Comparison of ENCODE assay signal across 8 cellular contexts in the genomic region with DNA sequence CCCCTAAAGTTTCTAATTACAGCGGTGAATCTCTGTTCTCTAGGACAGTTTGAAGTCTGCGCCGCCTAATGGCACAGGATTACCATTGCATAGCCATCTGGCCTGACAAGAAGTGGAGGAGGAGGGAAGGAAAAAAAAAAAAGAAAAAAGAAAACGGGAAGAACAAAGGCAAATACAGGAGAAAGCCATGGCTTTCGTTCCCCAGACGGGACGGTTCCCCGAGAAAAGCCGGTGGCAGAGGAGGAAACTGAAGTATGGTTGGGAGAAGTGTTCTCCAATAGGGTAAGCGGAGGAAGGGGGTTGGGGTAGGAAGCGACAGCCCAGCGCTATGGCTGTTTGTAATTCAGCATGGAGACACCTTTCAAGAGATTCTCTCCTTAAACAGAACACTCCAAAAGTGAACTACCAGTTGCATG.
DNase-seq lines count a peak whose midpoint lies in the region; ATAC-seq, FAIRE-seq and TF ChIP-seq lines count a peak whose summit lies in the region.

No MANE protein-coding gene starts in this region.

- ATAC-seq in CD8-positive, alpha-beta T cell: peak; percentile 43
- ATAC-seq in HG03354 (IDR thresholded peaks at IDR 0.05; ENCODE audit: poor library complexity, severe bottlenecking, unreplicated experiment): peak; percentile 66

- H3K27me3 ChIP-seq in CD8-positive, alpha-beta T cell (ENCODE audit: insufficient read depth, low read length): no peaks in the 10 kb centered on the region
- H3K27me3 ChIP-seq in PC-9 (ENCODE audit: insufficient read depth, low read depth): 0 out of 2 replicates have a peak, but pooled peaks cover 5% of the 10 kb centered on the region

- 0 out of 2 replicates have a peak overlapping the region, but pooled peaks have one; percentile 33 for H2AFZ ChIP-seq in PC-9

- no TSS peak for BruUV-seq in PC-9 (replicated peaks; lab: Mats Ljungman, UMichigan)

- peak overlapping the region; percentile 82 for H3K4me3 ChIP-seq in CD8-positive, alpha-beta T cell (ENCODE audit: low read depth, low read length)
- H3K4me3 ChIP-seq in PC-9: peak overlapping the region; percentile 38; the same call in 1 of the 2 replicates

- no peaks in the 10 kb centered on the region for H3F3A ChIP-seq in PC-9 (ENCODE audit: insufficient read depth, low read depth)

- peaks cover 4% of the 10 kb centered on the region for H3K4me1 ChIP-seq in CD8-positive, alpha-beta T cell (ENCODE audit: insufficient read depth, low read length)
- H3K4me1 ChIP-seq in PC-9 (replicated peaks; ENCODE audit: insufficient read depth): no peaks in the 10 kb centered on the region

- H3K27ac Mint-ChIP-seq in CD8-positive, alpha-beta T cell: peak overlapping the region; percentile 46

- TF ChIP-seq CTCF in CD8-positive, alpha-beta T cell (IDR thresholded peaks at IDR 0.05): peak; percentile 49
- 0 out of 2 replicates have a peak, but pooled peaks have one; percentile 40 for TF ChIP-seq CTCF in PC-9 (conservative IDR thresholded peaks at IDR 0.05)

- no peaks in the 10 kb centered on the region for H3K36me3 ChIP-seq in CD8-positive, alpha-beta T cell (ENCODE audit: insufficient read depth, low read length)
- H3K36me3 ChIP-seq in PC-9 (ENCODE audit: low read depth): no peaks in the 10 kb centered on the region

- TF ChIP-seq POLR2A in GM12891 (IDR thresholded peaks at IDR 0.05; ENCODE audit: low read depth, low read length): no peak

- peaks cover 9% of the 10 kb centered on the region for H3K4me1 Mint-ChIP-seq in CD8-positive, alpha-beta T cell (ENCODE audit: low read depth)

- peaks cover 10% of the 10 kb centered on the region for H3K36me3 Mint-ChIP-seq in CD8-positive, alpha-beta T cell

- no peaks in the 10 kb centered on the region for H3K9me3 ChIP-seq in CD8-positive, alpha-beta T cell (ENCODE audit: low read length)
- no peaks in the 10 kb centered on the region for H3K9me3 ChIP-seq in PC-9 (ENCODE audit: insufficient read depth, low read depth)

- POLR2A ChIA-PET in CD8-positive, alpha-beta T cell (lab: Charles Lee): interaction anchor here (1.4 to 1.9 kb wide), 2 partner anchors 81 to 311 kb away, joined by 4 to 9 read pairs; partner anchors contain the start of genes BRWD3, HMGN5 and SH3BGRL
- POLR2A ChIA-PET in PC-9 (lab: Charles Lee; ENCODE audit: unreplicated experiment): interaction anchor here (0.5 kb wide), 1 partner anchor 427 kb away, joined by 8 read pairs; no protein-coding TSS in a partner anchor

- H3K4me2 ChIP-seq in PC-9: peak overlapping the region; percentile 66

- H3K9me3 Mint-ChIP-seq in CD8-positive, alpha-beta T cell: no peaks in the 10 kb centered on the region

- H4K20me1 ChIP-seq in PC-9 (ENCODE audit: insufficient read depth): no peaks in the 10 kb centered on the region

- intact Hi-C loops in CD8-positive, alpha-beta T cell (cut with DNase I, micrococcal nuclease): loop anchor here (1.0 to 5.0 kb wide), 5 partner anchors 81 to 312 kb away; partner anchors contain the start of genes SH3BGRL (in 2 of the 2), BRWD3 (in 1 of the 2) and HMGN5 (in 1 of the 2)
- intact Hi-C loops in PC-9 (cut with micrococcal nuclease; ENCODE audit: unreplicated experiment): no loop called here

- peak overlapping the region; percentile 32 for H3K27ac ChIP-seq in CD8-positive, alpha-beta T cell (ENCODE audit: low read depth, low read length)
- no peak overlapping the region for H3K27ac ChIP-seq in PC-9

- H3K79me2 ChIP-seq in PC-9 (ENCODE audit: low read depth): no peaks in the 10 kb centered on the region

- H3K27me3 Mint-ChIP-seq in CD8-positive, alpha-beta T cell (ENCODE audit: low read depth): no peaks in the 10 kb centered on the region

- peak in 3 of 7 experiments; percentile 15 to 32 (median 22) for DNase-seq in CD8-positive, alpha-beta T cell
- DNase-seq in GM19239 (ENCODE audit: insufficient read length, low spot score) (no peak), PC-9 (peak in 1 of 2 experiments; percentile 37), amygdala (lab: John Stamatoyannopoulos, UW) (peak in 39 of 56 donors; percentile 0 to 41 (median 8)), hypothalamus (lab: John Stamatoyannopoulos, UW) (peak in 32 of 51 donors; percentile 0 to 58 (median 12)), putamen (ENCODE audit: low spot score) (peak; percentile 34), GM12891 (ENCODE audit: insufficient read length, low spot score) (no peak)

- peak overlapping the region; percentile 93 for H3K4me3 Mint-ChIP-seq in CD8-positive, alpha-beta T cell

- FAIRE-seq in GM19239 (lab: Jason Lieb, UNC): peak; percentile 99
- FAIRE-seq in GM12891 (lab: Jason Lieb, UNC): no peak

- H3K9me2 ChIP-seq in PC-9 (ENCODE audit: insufficient read depth): no peaks in the 10 kb centered on the region

- CTCF ChIA-PET in CD8-positive, alpha-beta T cell (lab: Charles Lee): interaction anchor here (0.7 to 2.3 kb wide), 5 partner anchors 18 to 312 kb away, joined by 3 to 7 read pairs (median 3); partner anchors contain the start of gene BRWD3
- CTCF ChIA-PET in PC-9 (lab: Charles Lee): interaction anchor here (0.7 kb wide), 1 partner anchor 245 kb away, joined by 4 read pairs; no protein-coding TSS in a partner anchor

TF ChIP-seq in GM12891, 5 proteins besides CTCF, POLR2A, EP300 and RAD21:
- no peak for TF ChIP-seq POLR2AphosphoS5 (IDR thresholded peaks at IDR 0.05; ENCODE audit: low read depth, low read length)
- TF ChIP-seq SPI1 (IDR thresholded peaks at IDR 0.05; ENCODE audit: low read depth, low read length): no peak
- no peak for TF ChIP-seq POU2F2 (IDR thresholded peaks at IDR 0.05; ENCODE audit: low read depth, low read length)
- TF ChIP-seq PAX5 (IDR thresholded peaks at IDR 0.05; ENCODE audit: insufficient read depth, low read length, severe bottlenecking): no peak
- no peak for TF ChIP-seq TAF1 (IDR thresholded peaks at IDR 0.05; ENCODE audit: low read depth, low read length)

Comparison
In these comparisons a context has a peak if more than half of its experiments do, and no peak if none do; other contexts are left out.
1. DNase-seq: peak in amygdala (39 of 56), hypothalamus (32 of 51) and putamen (single experiment); none in GM19239 (single experiment) and GM12891 (single experiment).